In the genomic region with DNA sequence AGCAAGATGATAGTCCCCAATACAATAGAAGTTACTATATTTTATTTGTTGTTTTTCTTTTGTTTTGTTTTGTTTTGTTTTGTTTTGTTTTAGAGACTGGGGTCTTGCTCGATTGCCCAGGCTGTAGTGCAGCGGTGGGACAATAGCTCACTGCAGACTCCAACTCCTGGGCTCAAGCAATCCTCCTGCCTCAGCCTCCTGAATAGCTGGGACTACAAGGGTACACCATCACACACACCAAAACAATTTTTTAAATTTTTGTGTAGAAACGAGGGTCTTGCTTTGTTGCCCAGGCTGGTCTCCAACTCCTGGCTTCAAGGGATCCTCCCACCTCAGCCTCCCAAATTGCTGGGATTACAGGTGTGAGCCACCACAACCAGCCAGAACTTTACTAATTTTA, we compare ENCODE assay signal across 17 cellular contexts. TPM values are rescaled to one million over a fixed set of nuclear protein-coding genes. Genes with fewer than 3 reads are reported as not detected.
"Had no signal": no experiment of that assay in that cellular context is flagged by ENCODE, and none has a peak within 500 bp of the region (broad histone marks: within the 10 kb centered on the region; RNA-seq: fewer than 3 reads in every experiment).

No MANE protein-coding gene starts in this region.

RNA-seq across cellular contexts. Expression of a gene that starts 0.6 kb away (rescaled TPM):
- total RNA-seq: naive thymus-derived CD4-positive, alpha-beta T cell; natural killer cell; occipital lobe; osteoblast; progenitor cell of endocrine pancreas; psoas muscle; renal cortical epithelial cell; right cardiac atrium; sciatic nerve; smooth muscle cell; spleen; suprapubic skin; upper lobe of right lung; urinary bladder; uterus had no signal
- polyA plus RNA-seq: naive thymus-derived CD4-positive, alpha-beta T cell; neural cell; ovary; right cardiac atrium; smooth muscle cell; spleen had no signal

RNA-seq across cellular contexts. Expression of a gene that starts 49.0 kb away (rescaled TPM):
- total RNA-seq: osteoblast had no signal
- polyA plus RNA-seq: naive thymus-derived CD4-positive, alpha-beta T cell had no signal

RNA-seq across cellular contexts. Expression of a gene that starts 55.6 kb away (rescaled TPM):
- polyA plus RNA-seq: naive thymus-derived CD4-positive, alpha-beta T cell had no signal
